In genomic region chr12:21813751-21814150, GRCh38 we compare ENCODE assay signal across 31 cellular contexts. TPM values are rescaled to one million over a fixed set of nuclear protein-coding genes. Genes with fewer than 3 reads are reported as not detected.
"Had no signal": no experiment of that assay in that cellular context is flagged by ENCODE, and none has a peak within 500 bp of the region (broad histone marks: within the 10 kb centered on the region; RNA-seq: fewer than 3 reads in every experiment).

No MANE protein-coding gene starts in this region.

- H3K4me1 ChIP-seq: adrenal gland, breast epithelium, Peyer's patch had no signal

- H3K27ac ChIP-seq: adrenal gland, body of pancreas, breast epithelium, KMS-11, Peyer's patch had no signal

- ATAC-seq: activated CD8-positive, alpha-beta T cell treated with anti-CD3 and anti-CD28 coated beads for 36 hours; activated naive CD4-positive, alpha-beta T cell treated with anti-CD3 and anti-CD28 coated beads, Interleukin-2, amount 50 U/mL, for 72 hours; body of pancreas; PC-3 had no signal

- H3K36me3 ChIP-seq: adrenal gland, breast epithelium, Peyer's patch had no signal

- H3K9me3 ChIP-seq: adrenal gland, body of pancreas, breast epithelium, Peyer's patch had no signal

- DNase-seq: activated CD4-positive, alpha-beta T cell treated with anti-CD3 and anti-CD28 coated beads, Interleukin-2, amount 10 ng/mL, durations not matched to agents 24 days and 14 days; activated CD4-positive, alpha-beta T cell treated with anti-CD3 and anti-CD28 coated beads, Interleukin-2, amount 50 U/mL, for 4 hours; activated CD8-positive, alpha-beta T cell treated with anti-CD3 and anti-CD28 coated beads for 36 hours; activated gamma-delta T cell; activated naive CD4-positive, alpha-beta T cell treated with anti-CD3 and anti-CD28 coated beads for 36 hours; activated T-cell treated with anti-CD3 and anti-CD28 coated beads, Interleukin-2, amount 50 U/mL, for 24 hours; adrenal gland; body of pancreas; caudate nucleus; MM.1S; MV-4-11; NCI-H1092; NCI-H1436 treated with DMSO at 0.1 percent for 48 hours; NCI-H1694 treated with DMSO at 0.1 percent for 48 hours; NCI-H2029; NCI-H345; NCI-H524 treated with DMSO at 0.1 percent for 48 hours; NCI-H748 treated with DMSO at 0.1 percent for 48 hours; NK-92 treated with Interleukin-12 subunit alpha and Interleukin-12 subunit beta, amount 100 ng/mL, for 24 hours; PC-3; Peyer's patch; RPMI8226; SW 1271; T-helper 1 cell; T-helper 2 cell; T-helper 9 cell had no signal

- H3K4me3 ChIP-seq: adrenal gland, body of pancreas, breast epithelium, Peyer's patch had no signal

- H3K27me3 ChIP-seq: adrenal gland, body of pancreas, breast epithelium, Peyer's patch had no signal

- H3K9ac ChIP-seq: KMS-11 had no signal

- H3K4me2 ChIP-seq: KMS-11 had no signal

RNA-seq across cellular contexts. Expression of gene KCNJ8, which starts 39.2 kb away (rescaled TPM):
- total RNA-seq: activated CD4-positive, alpha-beta T cell treated with anti-CD3 and anti-CD28 coated beads, Interleukin-2, amount 10 ng/mL, durations not matched to agents 24 days and 14 days; activated CD8-positive, alpha-beta memory T cell treated with anti-CD3 and anti-CD28 coated beads for 36 hours; activated CD8-positive, alpha-beta T cell treated with anti-CD3 and anti-CD28 coated beads for 36 hours; activated naive CD4-positive, alpha-beta T cell treated with anti-CD3 and anti-CD28 coated beads for 36 hours; activated naive CD4-positive, alpha-beta T cell treated with anti-CD3 and anti-CD28 coated beads, Interleukin-2, amount 50 U/mL, for 72 hours; activated T-helper 2 cell treated with anti-CD3 and anti-CD28 coated beads, Interferon-gamma antibody, Interleukin-2, Interleukin-4, amounts not matched to agents 10 μg/mL and 5 μg/mL and 100 μg/mL, durations not matched to agents 14 hours and 24 hours and 36 hours had no signal
